Comparison of ENCODE assay signal across 17 cellular contexts in the genomic region with DNA sequence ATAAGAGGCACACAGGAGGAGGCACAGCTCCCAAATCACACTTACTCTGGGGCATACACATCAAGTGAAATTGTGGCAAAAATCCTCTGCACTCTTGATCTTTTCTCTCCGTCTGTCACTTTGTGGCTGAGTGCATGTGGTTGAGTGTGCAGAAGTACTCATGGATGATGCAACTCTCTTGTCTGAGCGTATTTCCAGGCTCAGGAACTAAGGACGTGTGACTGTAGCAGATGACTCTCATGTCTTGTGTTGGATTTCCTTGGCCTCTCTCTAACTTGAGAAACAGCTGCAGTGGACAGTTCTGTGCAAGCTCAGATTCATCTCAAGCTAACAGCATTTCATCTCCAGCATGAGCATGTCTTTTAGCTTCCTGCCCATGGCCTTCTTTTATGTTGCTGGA.
DNase-seq lines count a peak whose midpoint lies in the region; ATAC-seq, FAIRE-seq and TF ChIP-seq lines count a peak whose summit lies in the region.
"Had no signal": no experiment of that assay in that cellular context is flagged by ENCODE, and none has a peak within 500 bp of the region (broad histone marks: within the 10 kb centered on the region; RNA-seq: fewer than 3 reads in every experiment).

No MANE protein-coding gene starts in this region.

- H3K79me2 ChIP-seq in HepG2 (ENCODE audit: insufficient read depth, low read length) (no peaks in the 10 kb centered on the region), PC-3 (ENCODE audit: low read length) (no peaks in the 10 kb centered on the region)

- no TSS peak for BruUV-seq in HepG2 (replicated peaks; lab: Mats Ljungman, UMichigan)
- BruUV-seq in PC-3 (replicated peaks; lab: Mats Ljungman, UMichigan), result no TSS peak

- peaks cover 4% of the 10 kb centered on the region for H3F3A ChIP-seq in PC-3 (ENCODE audit: low read length, unreplicated experiment)

- no peaks in the 10 kb centered on the region for H3K9me2 ChIP-seq in PC-3 (replicated peaks; ENCODE audit: low read length)

- H3K9ac ChIP-seq in HepG2 (ENCODE audit: insufficient read depth, low read depth, low read length), result no peak overlapping the region
- peak overlapping the region; percentile 18; the same call in 1 of the 2 replicates for H3K9ac ChIP-seq in PC-3 (ENCODE audit: low read length)

- H4K20me1 ChIP-seq in HepG2 (ENCODE audit: insufficient read depth, low read length) (no peaks in the 10 kb centered on the region), PC-3 (ENCODE audit: low read length) (0 out of 2 replicates have a peak, but pooled peaks cover 3% of the 10 kb centered on the region)

- H3K27ac ChIP-seq in HepG2 (ENCODE audit: extremely low read length, insufficient read depth, low read length) (no peak overlapping the region), right lobe of liver (no peak overlapping the region), PC-3 (ENCODE audit: low read length) (peak overlapping the region; percentile 81)
- H3K27ac ChIP-seq: transverse colon had no signal

- no peak for TF ChIP-seq RAD21 in HepG2 (CRISPR knock-in tag; IDR thresholded peaks at IDR 0.05)

- H3K9me3 ChIP-seq in HepG2 (ENCODE audit: low read length) (0 out of 2 replicates have a peak, but pooled peaks cover 4% of the 10 kb centered on the region), right lobe of liver (no peaks in the 10 kb centered on the region), PC-3 (ENCODE audit: low read length) (no peaks in the 10 kb centered on the region)
- H3K9me3 ChIP-seq: transverse colon had no signal

- H3K36me3 ChIP-seq in HepG2 (replicated peaks in 1 of 2; ENCODE audit: control insufficient read depth in 1 of 2, insufficient read depth in 2 of 2, low read length in 2 of 2), result no peaks in the 10 kb centered on the region
- H3K36me3 ChIP-seq in right lobe of liver, result no peaks in the 10 kb centered on the region
- H3K36me3 ChIP-seq in PC-3 (ENCODE audit: low read depth, low read length), result no peaks in the 10 kb centered on the region
- H3K36me3 ChIP-seq: transverse colon had no signal

- H2AFZ ChIP-seq in HepG2 (ENCODE audit: low read length), result no peak overlapping the region
- no peak overlapping the region for H2AFZ ChIP-seq in PC-3 (ENCODE audit: low read length)

- H3K4me2 ChIP-seq in HepG2 (ENCODE audit: low read depth, low read length) (no peak overlapping the region), PC-3 (ENCODE audit: low read length) (peak overlapping the region; percentile 61)

- no peak for TF ChIP-seq CTCF in HepG2 (CRISPR knock-in tag; IDR thresholded peaks at IDR 0.05)
- TF ChIP-seq CTCF in right lobe of liver (IDR thresholded peaks at IDR 0.05), result no peak
- TF ChIP-seq CTCF in PC-3 (conservative IDR thresholded peaks at IDR 0.05; ENCODE audit: low read depth, low read length), result no peak

- H3K27me3 ChIP-seq in HepG2 (ENCODE audit: control insufficient read depth in 1 of 2, insufficient read depth in 2 of 2, low read length in 2 of 2) (no peaks in the 10 kb centered on the region), right lobe of liver (no peaks in the 10 kb centered on the region), PC-3 (ENCODE audit: low read length) (no peaks in the 10 kb centered on the region)
- H3K27me3 ChIP-seq: transverse colon had no signal

- TF ChIP-seq EP300 in HepG2 (IDR thresholded peaks at IDR 0.05; ENCODE audit: low read depth in 2 of 2, low read length in 2 of 2) (no peak), HepG2 (CRISPR knock-in tag; IDR thresholded peaks at IDR 0.05; ENCODE audit: borderline replicate concordance) (no peak)

- H3K4me3 ChIP-seq in HepG2 (replicated peaks in 1 of 3; ENCODE audit: insufficient read depth in 1 of 3, low read depth in 2 of 3, low read length in 3 of 3) (no peak overlapping the region), right lobe of liver (no peak overlapping the region), PC-3 (ENCODE audit: low read length) (no peak overlapping the region)
- H3K4me3 ChIP-seq: transverse colon had no signal

- in situ Hi-C loops in HepG2 (cut with HindIII; ENCODE audit: extremely low pct_ligation_motif_present, low pct_unique_long_range_greater_than_20kb), result no loop called here

- DNase-seq in HepG2 (ENCODE audit: low spot score), result no peak
- no peak for DNase-seq in right lobe of liver
- peak; percentile 67 for DNase-seq in PC-3
- DNase-seq in fibroblast of gingiva (ENCODE audit: low read depth), result peak; percentile 14
- no peak for DNase-seq in activated CD4-positive, alpha-beta T cell treated with anti-CD3 and anti-CD28 coated beads, Interleukin-2, amount 50 U/mL, for 48 hours
- DNase-seq: ACHN, activated B cell treated with CpG ODN at 0.5 μM for 24 hours, activated gamma-delta T cell, cortex of kidney, erythroblast, islet precursor cell, NCI-H1694 treated with DMSO at 0.1 percent for 48 hours, transverse colon had no signal

- POLR2A ChIA-PET in HepG2 (lab: Yijun Ruan, JAX), result no interaction called here
- POLR2A ChIA-PET in PC-3 (lab: Charles Lee; ENCODE audit: unreplicated experiment), result no interaction called here

- H3K4me1 ChIP-seq in HepG2 (ENCODE audit: insufficient read depth, low read length), result no peaks in the 10 kb centered on the region
- H3K4me1 ChIP-seq in right lobe of liver, result no peaks in the 10 kb centered on the region
- peaks cover 41% of the 10 kb centered on the region for H3K4me1 ChIP-seq in PC-3 (ENCODE audit: insufficient read depth, low read length)
- H3K4me1 ChIP-seq: transverse colon had no signal

- FAIRE-seq in HepG2 (lab: Jason Lieb, UNC), result no peak
- FAIRE-seq: astrocyte had no signal

- TF ChIP-seq POLR2A in HepG2 (IDR thresholded peaks at IDR 0.05; ENCODE audit: insufficient read depth in 1 of 2, low read depth in 2 of 2, low read length in 2 of 2), result no peak
- TF ChIP-seq POLR2A in right lobe of liver (IDR thresholded peaks at IDR 0.05), result no peak

- ATAC-seq in HepG2 (no peak), right lobe of liver (no peak), PC-3 (peak; percentile 5), HG02870 (IDR thresholded peaks at IDR 0.05; ENCODE audit: unreplicated experiment) (no peak), HG02852 (IDR thresholded peaks at IDR 0.05; ENCODE audit: unreplicated experiment) (no peak), GM19452 (IDR thresholded peaks at IDR 0.05; ENCODE audit: unreplicated experiment) (no peak)

- CTCF ChIA-PET in HepG2 (lab: Yijun Ruan, JAX; ENCODE audit: low intra/inter-chr PET ratio, low total read pairs) (no interaction called here), PC-3 (lab: Charles Lee) (no interaction called here)

- WGBS in HepG2 (ENCODE audit: low lambda C conversion rate), result 6% methylated on average over 3 of the region's 3 CpGs
- 46% methylated on average over 2 of the region's 3 CpGs for WGBS in right lobe of liver (ENCODE audit: insufficient coverage, low coverage, low lambda C conversion rate, missing lambda C conversion rate)

- intact Hi-C loops in HepG2 (cut with micrococcal nuclease; ENCODE audit: unreplicated experiment), result no loop called here
- intact Hi-C loops in right lobe of liver (cut with DNase I), result no loop called here
- intact Hi-C loops in PC-3 (cut with micrococcal nuclease), result loop anchor here (1.0 to 10.0 kb wide), 4 partner anchors 33 to 402 kb away; no protein-coding TSS in a partner anchor

TF ChIP-seq in HepG2, 621 proteins besides CTCF, POLR2A, EP300 and RAD21 (continues in another document):
- TF ChIP-seq ZKSCAN1 (IDR thresholded peaks at IDR 0.05; ENCODE audit: low read length), result no peak
- 0 out of 2 replicates have a peak, but pooled peaks have one; percentile 23 for TF ChIP-seq CEBPG (CRISPR knock-in tag; IDR thresholded peaks at IDR 0.05)
- no peak for TF ChIP-seq ZNF232 (CRISPR knock-in tag; IDR thresholded peaks at IDR 0.05; ENCODE audit: borderline replicate concordance)
- TF ChIP-seq ATF7 (IDR thresholded peaks at IDR 0.05), result peak; percentile 59
- TF ChIP-seq ATF7 (CRISPR knock-in tag; IDR thresholded peaks at IDR 0.05), result no peak
- TF ChIP-seq, protein P1, sequence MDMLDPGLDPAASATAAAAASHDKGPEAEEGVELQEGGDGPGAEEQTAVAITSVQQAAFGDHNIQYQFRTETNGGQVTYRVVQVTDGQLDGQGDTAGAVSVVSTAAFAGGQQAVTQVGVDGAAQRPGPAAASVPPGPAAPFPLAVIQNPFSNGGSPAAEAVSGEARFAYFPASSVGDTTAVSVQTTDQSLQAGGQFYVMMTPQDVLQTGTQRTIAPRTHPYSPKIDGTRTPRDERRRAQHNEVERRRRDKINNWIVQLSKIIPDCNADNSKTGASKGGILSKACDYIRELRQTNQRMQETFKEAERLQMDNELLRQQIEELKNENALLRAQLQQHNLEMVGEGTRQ (IDR thresholded peaks at IDR 0.05; ENCODE audit: low read depth, low read length), result no peak
- TF ChIP-seq, protein P1 (CRISPR knock-in tag; IDR thresholded peaks at IDR 0.05; ENCODE audit: borderline replicate concordance), result no peak
- TF ChIP-seq, protein P2, sequence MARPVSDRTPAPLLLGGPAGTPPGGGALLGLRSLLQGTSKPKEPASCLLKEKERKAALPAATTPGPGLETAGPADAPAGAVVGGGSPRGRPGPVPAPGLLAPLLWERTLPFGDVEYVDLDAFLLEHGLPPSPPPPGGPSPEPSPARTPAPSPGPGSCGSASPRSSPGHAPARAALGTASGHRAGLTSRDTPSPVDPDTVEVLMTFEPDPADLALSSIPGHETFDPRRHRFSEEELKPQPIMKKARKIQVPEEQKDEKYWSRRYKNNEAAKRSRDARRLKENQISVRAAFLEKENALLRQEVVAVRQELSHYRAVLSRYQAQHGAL (CRISPR knock-in tag; IDR thresholded peaks at IDR 0.05; ENCODE audit: not compliant biosample characterization), result no peak
- no peak for TF ChIP-seq CENPX (CRISPR knock-in tag; IDR thresholded peaks at IDR 0.05)
- TF ChIP-seq, protein P3, sequence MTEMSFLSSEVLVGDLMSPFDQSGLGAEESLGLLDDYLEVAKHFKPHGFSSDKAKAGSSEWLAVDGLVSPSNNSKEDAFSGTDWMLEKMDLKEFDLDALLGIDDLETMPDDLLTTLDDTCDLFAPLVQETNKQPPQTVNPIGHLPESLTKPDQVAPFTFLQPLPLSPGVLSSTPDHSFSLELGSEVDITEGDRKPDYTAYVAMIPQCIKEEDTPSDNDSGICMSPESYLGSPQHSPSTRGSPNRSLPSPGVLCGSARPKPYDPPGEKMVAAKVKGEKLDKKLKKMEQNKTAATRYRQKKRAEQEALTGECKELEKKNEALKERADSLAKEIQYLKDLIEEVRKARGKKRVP (CRISPR knock-in tag; IDR thresholded peaks at IDR 0.05), result 0 out of 4 replicates have a peak, but pooled peaks of 1 of the 2 experiments have one; percentile 22
- TF ChIP-seq TBX3 (IDR thresholded peaks at IDR 0.05; ENCODE audit: borderline replicate concordance), result no peak
- peak; percentile 62; the same call in 1 of the 2 replicates for TF ChIP-seq CEBPB (IDR thresholded peaks at IDR 0.05; ENCODE audit: borderline replicate concordance, low read depth, low read length)

Comparison
In these comparisons a context has a peak if more than half of its experiments do, and no peak if none do; other contexts are left out.
1. DNase-seq: peak in PC-3 (single experiment) and fibroblast of gingiva (single experiment); none in HepG2 (single experiment), right lobe of liver (0 of 3) and activated CD4-positive, alpha-beta T cell treated with anti-CD3 and anti-CD28 coated beads, Interleukin-2, amount 50 U/mL, for 48 hours (0 of 2).